In the genomic region with DNA sequence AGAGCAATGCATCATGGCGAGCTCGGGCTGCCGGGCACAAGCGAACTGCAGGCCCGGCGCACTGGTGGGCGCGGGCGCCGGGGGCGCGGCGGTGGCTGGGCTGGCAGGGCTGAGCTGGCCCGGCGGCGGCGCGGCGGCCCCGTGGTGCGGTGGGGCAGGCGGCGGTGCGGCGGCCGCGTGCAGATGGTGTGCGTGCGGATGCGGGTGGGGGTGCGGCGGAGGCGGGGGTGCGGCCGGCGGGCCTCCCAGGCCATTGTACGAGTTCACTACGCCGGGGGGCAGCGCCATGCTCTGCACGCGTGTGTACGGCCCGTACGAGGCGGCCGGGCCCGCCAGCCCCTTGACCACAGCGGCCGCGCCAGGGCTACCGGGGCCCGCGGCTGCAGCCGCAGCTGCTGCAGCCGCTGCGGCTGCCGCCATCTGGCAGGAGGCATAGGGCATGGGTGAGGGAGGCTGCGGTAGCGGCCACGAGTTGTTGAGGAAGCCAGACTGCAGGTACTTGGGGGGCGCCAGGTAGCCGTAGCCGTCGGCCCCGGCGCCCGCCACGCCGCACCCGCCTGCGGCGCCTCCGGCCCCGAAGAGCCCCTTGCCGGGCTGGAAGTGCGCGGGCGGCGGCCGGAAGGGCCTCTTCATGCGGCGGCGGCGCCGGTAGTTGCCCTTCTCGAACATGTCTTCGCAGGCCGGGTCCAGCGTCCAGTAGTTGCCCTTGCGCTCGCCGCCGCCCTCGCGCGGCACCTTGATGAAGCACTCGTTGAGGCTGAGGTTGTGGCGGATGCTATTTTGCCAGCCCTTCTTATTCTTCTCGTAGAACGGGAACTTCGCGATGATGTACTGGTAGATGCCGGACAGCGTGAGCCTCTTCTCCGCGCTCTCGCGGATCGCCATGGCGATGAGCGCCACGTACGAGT, we compare ENCODE assay signal across 2 cellular contexts.
TF ChIP-seq lines count a peak whose summit lies in the region.

No MANE protein-coding gene starts in this region.

TF ChIP-seq in liver, 16 proteins besides CTCF, POLR2A, EP300 and RAD21:
- TF ChIP-seq GABPA (IDR thresholded peaks at IDR 0.05 in 1 of 2, conservative IDR thresholded peaks at IDR 0.05 in 1 of 2) (no peak), HNF4A (conservative IDR thresholded peaks at IDR 0.05) (no peak), JUND (IDR thresholded peaks at IDR 0.05) (no peak), RXRA (IDR thresholded peaks at IDR 0.05) (no peak), SP1 (IDR thresholded peaks at IDR 0.05) (no peak), YY1 (IDR thresholded peaks at IDR 0.05) (no peak), TAF1 (conservative IDR thresholded peaks at IDR 0.05) (no peak), NR2F2 (IDR thresholded peaks at IDR 0.05) (no peak), FOXA1 (IDR thresholded peaks at IDR 0.05) (no peak), EGR1 (IDR thresholded peaks at IDR 0.05; ENCODE audit: low read depth in 2 of 2) (no peak)
- TF ChIP-seq, protein P1, sequence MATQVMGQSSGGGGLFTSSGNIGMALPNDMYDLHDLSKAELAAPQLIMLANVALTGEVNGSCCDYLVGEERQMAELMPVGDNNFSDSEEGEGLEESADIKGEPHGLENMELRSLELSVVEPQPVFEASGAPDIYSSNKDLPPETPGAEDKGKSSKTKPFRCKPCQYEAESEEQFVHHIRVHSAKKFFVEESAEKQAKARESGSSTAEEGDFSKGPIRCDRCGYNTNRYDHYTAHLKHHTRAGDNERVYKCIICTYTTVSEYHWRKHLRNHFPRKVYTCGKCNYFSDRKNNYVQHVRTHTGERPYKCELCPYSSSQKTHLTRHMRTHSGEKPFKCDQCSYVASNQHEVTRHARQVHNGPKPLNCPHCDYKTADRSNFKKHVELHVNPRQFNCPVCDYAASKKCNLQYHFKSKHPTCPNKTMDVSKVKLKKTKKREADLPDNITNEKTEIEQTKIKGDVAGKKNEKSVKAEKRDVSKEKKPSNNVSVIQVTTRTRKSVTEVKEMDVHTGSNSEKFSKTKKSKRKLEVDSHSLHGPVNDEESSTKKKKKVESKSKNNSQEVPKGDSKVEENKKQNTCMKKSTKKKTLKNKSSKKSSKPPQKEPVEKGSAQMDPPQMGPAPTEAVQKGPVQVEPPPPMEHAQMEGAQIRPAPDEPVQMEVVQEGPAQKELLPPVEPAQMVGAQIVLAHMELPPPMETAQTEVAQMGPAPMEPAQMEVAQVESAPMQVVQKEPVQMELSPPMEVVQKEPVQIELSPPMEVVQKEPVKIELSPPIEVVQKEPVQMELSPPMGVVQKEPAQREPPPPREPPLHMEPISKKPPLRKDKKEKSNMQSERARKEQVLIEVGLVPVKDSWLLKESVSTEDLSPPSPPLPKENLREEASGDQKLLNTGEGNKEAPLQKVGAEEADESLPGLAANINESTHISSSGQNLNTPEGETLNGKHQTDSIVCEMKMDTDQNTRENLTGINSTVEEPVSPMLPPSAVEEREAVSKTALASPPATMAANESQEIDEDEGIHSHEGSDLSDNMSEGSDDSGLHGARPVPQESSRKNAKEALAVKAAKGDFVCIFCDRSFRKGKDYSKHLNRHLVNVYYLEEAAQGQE (IDR thresholded peaks at IDR 0.05) = no peak
- TF ChIP-seq, protein P2, sequence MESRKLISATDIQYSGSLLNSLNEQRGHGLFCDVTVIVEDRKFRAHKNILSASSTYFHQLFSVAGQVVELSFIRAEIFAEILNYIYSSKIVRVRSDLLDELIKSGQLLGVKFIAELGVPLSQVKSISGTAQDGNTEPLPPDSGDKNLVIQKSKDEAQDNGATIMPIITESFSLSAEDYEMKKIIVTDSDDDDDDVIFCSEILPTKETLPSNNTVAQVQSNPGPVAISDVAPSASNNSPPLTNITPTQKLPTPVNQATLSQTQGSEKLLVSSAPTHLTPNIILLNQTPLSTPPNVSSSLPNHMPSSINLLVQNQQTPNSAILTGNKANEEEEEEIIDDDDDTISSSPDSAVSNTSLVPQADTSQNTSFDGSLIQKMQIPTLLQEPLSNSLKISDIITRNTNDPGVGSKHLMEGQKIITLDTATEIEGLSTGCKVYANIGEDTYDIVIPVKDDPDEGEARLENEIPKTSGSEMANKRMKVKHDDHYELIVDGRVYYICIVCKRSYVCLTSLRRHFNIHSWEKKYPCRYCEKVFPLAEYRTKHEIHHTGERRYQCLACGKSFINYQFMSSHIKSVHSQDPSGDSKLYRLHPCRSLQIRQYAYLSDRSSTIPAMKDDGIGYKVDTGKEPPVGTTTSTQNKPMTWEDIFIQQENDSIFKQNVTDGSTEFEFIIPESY (IDR thresholded peaks at IDR 0.05) = no peak
- TF ChIP-seq, protein P3, sequence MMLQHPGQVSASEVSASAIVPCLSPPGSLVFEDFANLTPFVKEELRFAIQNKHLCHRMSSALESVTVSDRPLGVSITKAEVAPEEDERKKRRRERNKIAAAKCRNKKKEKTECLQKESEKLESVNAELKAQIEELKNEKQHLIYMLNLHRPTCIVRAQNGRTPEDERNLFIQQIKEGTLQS (IDR thresholded peaks at IDR 0.05) = no peak
- TF ChIP-seq, protein P4, sequence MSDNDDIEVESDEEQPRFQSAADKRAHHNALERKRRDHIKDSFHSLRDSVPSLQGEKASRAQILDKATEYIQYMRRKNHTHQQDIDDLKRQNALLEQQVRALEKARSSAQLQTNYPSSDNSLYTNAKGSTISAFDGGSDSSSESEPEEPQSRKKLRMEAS (IDR thresholded peaks at IDR 0.05) = no peak

TF ChIP-seq in HepG2, 621 proteins besides CTCF, POLR2A, EP300 and RAD21:
- TF ChIP-seq, protein P5, sequence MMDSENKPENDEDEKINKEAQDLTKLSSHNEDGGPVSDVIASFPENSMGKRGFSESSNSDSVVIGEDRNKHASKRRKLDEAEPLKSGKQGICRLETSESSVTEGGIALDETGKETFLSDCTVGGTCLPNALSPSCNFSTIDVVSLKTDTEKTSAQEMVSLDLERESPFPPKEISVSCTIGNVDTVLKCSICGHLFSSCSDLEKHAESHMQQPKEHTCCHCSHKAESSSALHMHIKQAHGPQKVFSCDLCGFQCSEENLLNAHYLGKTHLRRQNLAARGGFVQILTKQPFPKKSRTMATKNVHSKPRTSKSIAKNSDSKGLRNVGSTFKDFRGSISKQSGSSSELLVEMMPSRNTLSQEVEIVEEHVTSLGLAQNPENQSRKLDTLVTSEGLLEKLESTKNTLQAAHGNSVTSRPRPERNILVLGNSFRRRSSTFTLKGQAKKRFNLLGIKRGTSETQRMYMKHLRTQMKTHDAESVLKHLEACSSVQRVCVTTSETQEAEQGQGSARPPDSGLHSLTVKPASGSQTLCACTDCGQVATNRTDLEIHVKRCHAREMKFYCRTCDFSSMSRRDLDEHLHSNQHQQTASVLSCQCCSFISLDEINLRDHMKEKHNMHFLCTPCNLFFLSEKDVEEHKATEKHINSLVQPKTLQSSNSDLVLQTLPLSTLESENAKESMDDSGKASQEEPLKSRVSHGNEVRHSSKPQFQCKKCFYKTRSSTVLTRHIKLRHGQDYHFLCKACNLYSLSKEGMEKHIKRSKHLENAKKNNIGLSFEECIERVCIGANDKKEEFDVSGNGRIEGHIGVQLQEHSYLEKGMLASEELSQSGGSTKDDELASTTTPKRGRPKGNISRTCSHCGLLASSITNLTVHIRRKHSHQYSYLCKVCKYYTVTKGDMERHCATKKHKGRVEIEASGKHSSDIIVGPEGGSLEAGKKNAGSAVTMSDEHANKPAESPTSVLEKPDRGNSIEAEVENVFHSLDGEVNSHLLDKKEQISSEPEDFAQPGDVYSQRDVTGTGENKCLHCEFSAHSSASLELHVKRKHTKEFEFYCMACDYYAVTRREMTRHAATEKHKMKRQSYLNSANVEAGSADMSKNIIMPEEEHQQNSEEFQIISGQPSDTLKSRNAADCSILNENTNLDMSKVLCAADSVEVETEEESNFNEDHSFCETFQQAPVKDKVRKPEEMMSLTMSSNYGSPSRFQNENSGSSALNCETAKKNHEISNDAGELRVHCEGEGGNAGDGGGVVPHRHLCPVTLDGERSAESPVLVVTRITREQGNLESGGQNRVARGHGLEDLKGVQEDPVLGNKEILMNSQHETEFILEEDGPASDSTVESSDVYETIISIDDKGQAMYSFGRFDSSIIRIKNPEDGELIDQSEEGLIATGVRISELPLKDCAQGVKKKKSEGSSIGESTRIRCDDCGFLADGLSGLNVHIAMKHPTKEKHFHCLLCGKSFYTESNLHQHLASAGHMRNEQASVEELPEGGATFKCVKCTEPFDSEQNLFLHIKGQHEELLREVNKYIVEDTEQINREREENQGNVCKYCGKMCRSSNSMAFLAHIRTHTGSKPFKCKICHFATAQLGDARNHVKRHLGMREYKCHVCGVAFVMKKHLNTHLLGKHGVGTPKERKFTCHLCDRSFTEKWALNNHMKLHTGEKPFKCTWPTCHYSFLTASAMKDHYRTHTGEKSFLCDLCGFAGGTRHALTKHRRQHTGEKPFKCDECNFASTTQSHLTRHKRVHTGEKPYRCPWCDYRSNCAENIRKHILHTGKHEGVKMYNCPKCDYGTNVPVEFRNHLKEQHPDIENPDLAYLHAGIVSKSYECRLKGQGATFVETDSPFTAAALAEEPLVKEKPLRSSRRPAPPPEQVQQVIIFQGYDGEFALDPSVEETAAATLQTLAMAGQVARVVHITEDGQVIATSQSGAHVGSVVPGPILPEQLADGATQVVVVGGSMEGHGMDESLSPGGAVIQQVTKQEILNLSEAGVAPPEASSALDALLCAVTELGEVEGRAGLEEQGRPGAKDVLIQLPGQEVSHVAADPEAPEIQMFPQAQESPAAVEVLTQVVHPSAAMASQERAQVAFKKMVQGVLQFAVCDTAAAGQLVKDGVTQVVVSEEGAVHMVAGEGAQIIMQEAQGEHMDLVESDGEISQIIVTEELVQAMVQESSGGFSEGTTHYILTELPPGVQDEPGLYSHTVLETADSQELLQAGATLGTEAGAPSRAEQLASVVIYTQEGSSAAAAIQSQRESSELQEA (CRISPR knock-in tag; IDR thresholded peaks at IDR 0.05; ENCODE audit: not compliant biosample characterization) = no peak
